ENCODE assay signal across 10 cellular contexts in the genomic region with DNA sequence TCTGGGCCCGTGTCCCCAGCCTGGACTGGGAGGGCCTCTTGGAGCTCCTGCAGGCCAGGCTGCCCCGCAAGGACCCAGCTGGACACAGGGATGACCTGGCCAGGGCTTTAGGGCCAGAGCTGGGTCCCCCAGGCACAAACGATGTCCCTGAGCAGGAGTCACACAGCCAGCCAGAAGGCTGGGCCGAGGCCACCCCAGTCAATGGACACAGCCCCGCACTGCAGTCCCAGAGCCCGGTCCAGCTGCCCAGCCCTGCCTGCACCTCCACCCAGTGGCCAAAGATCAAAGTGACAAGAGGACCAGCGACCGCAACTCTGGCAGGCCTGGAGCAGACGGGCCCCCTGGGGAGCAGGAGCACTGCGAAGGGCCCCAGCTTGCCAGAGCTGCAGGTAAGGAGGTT. TPM values are rescaled to one million over a fixed set of nuclear protein-coding genes. Genes with fewer than 3 reads are reported as not detected.
DNase-seq lines count a peak whose midpoint lies in the region; ATAC-seq and TF ChIP-seq lines count a peak whose summit lies in the region.
"Had no signal": no experiment of that assay in that cellular context is flagged by ENCODE, and none has a peak within 500 bp of the region (broad histone marks: within the 10 kb centered on the region; RNA-seq: fewer than 3 reads in every experiment).

No MANE protein-coding gene starts in this region.

- peaks cover 2% of the 10 kb centered on the region for H3F3A ChIP-seq in neural progenitor cell (ENCODE audit: low read depth)

- WGBS in suprapubic skin: no CpG with 5 or more reads among the region's 10 CpGs

- H3K9me3 Mint-ChIP-seq in neural progenitor cell: no peaks in the 10 kb centered on the region

- H3K36me3 ChIP-seq in BLaER1 treated with 17β-estradiol and CSF1 and Interleukin-3, amounts not matched to agents 10 nM and 100 nM: no peaks in the 10 kb centered on the region; a peak in 1 of 22 replicates
- H3K36me3 ChIP-seq in Peyer's patch (no peaks in the 10 kb centered on the region), neural progenitor cell (no peaks in the 10 kb centered on the region), suprapubic skin (no peaks in the 10 kb centered on the region)

- peak overlapping the region; percentile 42 for H2AFZ ChIP-seq in neural progenitor cell (replicated peaks)

- H3K27ac ChIP-seq in BLaER1 treated with 17β-estradiol and CSF1 and Interleukin-3, amounts not matched to agents 10 nM and 100 nM: peak overlapping the region in 10 of 11 experiments; percentile 29 to 99 (median 92); a peak in 20 of 22 replicates
- H3K27ac ChIP-seq in Peyer's patch: no peak overlapping the region
- H3K27ac ChIP-seq in neural progenitor cell: no peak overlapping the region
- no peak overlapping the region for H3K27ac ChIP-seq in suprapubic skin

- H3K4me3 Mint-ChIP-seq in neural progenitor cell: no peak overlapping the region
- H3K4me3 Mint-ChIP-seq: activated naive CD8-positive, alpha-beta T cell treated with anti-CD3 and anti-CD28 coated beads, Interleukin-2, amount 10 ng/mL, durations not matched to agents 7 days and 5 days had no signal

- H3K4me2 ChIP-seq in BLaER1 treated with 17β-estradiol and CSF1 and Interleukin-3, amounts not matched to agents 10 nM and 100 nM: peak overlapping the region; percentile 18 to 95 (median 80); a peak in 20 of 22 replicates
- no peak overlapping the region for H3K4me2 ChIP-seq in neural progenitor cell

- no peaks in the 10 kb centered on the region for H3K9me3 ChIP-seq in BLaER1 treated with 17β-estradiol and CSF1 and Interleukin-3, amounts not matched to agents 10 nM and 100 nM (replicated peaks in 1 of 11)
- H3K9me3 ChIP-seq in Peyer's patch (no peaks in the 10 kb centered on the region), neural progenitor cell (ENCODE audit: low read depth) (no peaks in the 10 kb centered on the region), suprapubic skin (no peaks in the 10 kb centered on the region)

- DNase-seq in Peyer's patch (peak in 2 of 3 donors; percentile 63), fibroblast of the aortic adventitia (ENCODE audit: low read depth) (no peak), neural progenitor cell (ENCODE audit: low spot score) (peak; percentile 84), suprapubic skin (ENCODE audit: low spot score in 2 of 2) (no peak)
- DNase-seq: activated naive CD8-positive, alpha-beta T cell treated with anti-CD3 and anti-CD28 coated beads, Interleukin-2, amount 10 ng/mL, durations not matched to agents 7 days and 5 days; RPMI8226 had no signal

- H3K4me1 ChIP-seq in BLaER1 treated with 17β-estradiol and CSF1 and Interleukin-3, amounts not matched to agents 10 nM and 100 nM: peaks cover 59 to 100% (median 96%) of the 10 kb centered on the region in 10 experiments
- H3K4me1 ChIP-seq in Peyer's patch (peaks cover 0 to 43% (median 0%) of the 10 kb centered on the region in 4 donors), neural progenitor cell (peaks cover 3% of the 10 kb centered on the region), suprapubic skin (peaks cover 13% of the 10 kb centered on the region)

- no peak for TF ChIP-seq POLR2A in Peyer's patch (IDR thresholded peaks at IDR 0.05)
- TF ChIP-seq POLR2A in suprapubic skin (IDR thresholded peaks at IDR 0.05): no peak

- peak overlapping the region; percentile 38 to 75 (median 54); a peak in 18 of 22 replicates for H3K9ac ChIP-seq in BLaER1 treated with 17β-estradiol and CSF1 and Interleukin-3, amounts not matched to agents 10 nM and 100 nM
- H3K9ac ChIP-seq in neural progenitor cell: no peak overlapping the region

- peaks cover 2% of the 10 kb centered on the region for H3K27me3 Mint-ChIP-seq in neural progenitor cell (ENCODE audit: insufficient read depth, low read depth)
- H3K27me3 Mint-ChIP-seq: activated naive CD8-positive, alpha-beta T cell treated with anti-CD3 and anti-CD28 coated beads, Interleukin-2, amount 10 ng/mL, durations not matched to agents 7 days and 5 days had no signal

- no peak overlapping the region for H3K4me3 ChIP-seq in BLaER1 treated with 17β-estradiol and CSF1 and Interleukin-3, amounts not matched to agents 10 nM and 100 nM
- H3K4me3 ChIP-seq in Peyer's patch: no peak overlapping the region
- no peak overlapping the region for H3K4me3 ChIP-seq in fibroblast of the aortic adventitia (ENCODE audit: low read depth, low read length)
- H3K4me3 ChIP-seq in neural progenitor cell: no peak overlapping the region
- no peak overlapping the region for H3K4me3 ChIP-seq in suprapubic skin

- peaks cover 9% of the 10 kb centered on the region for H3K4me1 Mint-ChIP-seq in neural progenitor cell

- H3K27ac Mint-ChIP-seq in neural progenitor cell: no peak overlapping the region
- H3K27ac Mint-ChIP-seq: activated naive CD8-positive, alpha-beta T cell treated with anti-CD3 and anti-CD28 coated beads, Interleukin-2, amount 10 ng/mL, durations not matched to agents 7 days and 5 days had no signal

- no peak for TF ChIP-seq EP300 in suprapubic skin (IDR thresholded peaks at IDR 0.05)

- no peaks in the 10 kb centered on the region for H3K79me2 ChIP-seq in neural progenitor cell (ENCODE audit: low read depth)

- ATAC-seq in GM18511 (IDR thresholded peaks at IDR 0.05; ENCODE audit: unreplicated experiment) (no peak), HG03159 (IDR thresholded peaks at IDR 0.05; ENCODE audit: unreplicated experiment) (no peak)
- no peak for ATAC-seq in activated CD4-positive, CD25-positive, alpha-beta regulatory T cell treated with anti-CD3 and anti-CD28 coated beads, Interleukin-2, amount 50 U/mL, for 24 hours

- H3K27me3 ChIP-seq in BLaER1 treated with 17β-estradiol and CSF1 and Interleukin-3, amounts not matched to agents 10 nM and 100 nM: no peaks in the 10 kb centered on the region
- H3K27me3 ChIP-seq in Peyer's patch (no peaks in the 10 kb centered on the region), neural progenitor cell (no peaks in the 10 kb centered on the region), suprapubic skin (no peaks in the 10 kb centered on the region)

- H3K36me3 Mint-ChIP-seq in neural progenitor cell: no peaks in the 10 kb centered on the region

- TF ChIP-seq CTCF in Peyer's patch (IDR thresholded peaks at IDR 0.05) (peak in 4 of 6 experiments; percentile 17 to 55 (median 48)), fibroblast of the aortic adventitia (IDR thresholded peaks at IDR 0.05; ENCODE audit: insufficient read depth, low read length) (peak; percentile 51), neural progenitor cell (IDR thresholded peaks at IDR 0.05) (peak; percentile 66), suprapubic skin (IDR thresholded peaks at IDR 0.05) (peak in 1 of 2 donors; percentile 20)

- H4K20me1 ChIP-seq in BLaER1 treated with 17β-estradiol and CSF1 and Interleukin-3, amounts not matched to agents 10 nM and 100 nM: no peaks in the 10 kb centered on the region
- H4K20me1 ChIP-seq in neural progenitor cell (ENCODE audit: low read depth): no peaks in the 10 kb centered on the region

RNA-seq across cellular contexts. Expression of a gene that starts 38.2 kb away (rescaled TPM):
- 10 to 100 TPM; 54.6 to 89.1 (median 83.6) TPM for total RNA-seq in Peyer's patch
- 150 and 151 TPM in 2 replicates for total RNA-seq in fibroblast of the aortic adventitia (ENCODE audit: low replicate concordance)
- total RNA-seq in neural progenitor cell (ENCODE audit: low replicate concordance): 25.2 and 51.0 TPM in 2 replicates
- 10 to 100 TPM; 58.6 to 71.6 (median 64.3) TPM for total RNA-seq in suprapubic skin

RNA-seq across cellular contexts. Expression of a gene that starts 48.9 kb away (rescaled TPM):
- total RNA-seq in Peyer's patch (100 to 1,000 TPM in 1 of 4 donors, 10 to 100 TPM in 3; 37.5 to 144 (median 57.1) TPM), fibroblast of the aortic adventitia (ENCODE audit: low replicate concordance) (12.7 and 14.0 TPM in 2 replicates), neural progenitor cell (ENCODE audit: low replicate concordance) (23.7 and 28.7 TPM in 2 replicates), suprapubic skin (10 to 100 TPM; 29.2 to 49.8 (median 40.7) TPM)

RNA-seq across cellular contexts. Expression of a gene that starts 59.6 kb away (rescaled TPM):
- 100 to 1,000 TPM in 1 of 4 donors, 10 to 100 TPM in 3; 44.8 to 352 (median 73.5) TPM for total RNA-seq in Peyer's patch
- 3,846 and 5,734 TPM in 2 replicates for total RNA-seq in fibroblast of the aortic adventitia (ENCODE audit: low replicate concordance)
- total RNA-seq in neural progenitor cell (ENCODE audit: low replicate concordance): 14.9 and 42.9 TPM in 2 replicates
- total RNA-seq in suprapubic skin: 100 to 1,000 TPM; 138 to 277 (median 207) TPM

Comparison
In these comparisons a context has a peak if more than half of its experiments do, and no peak if none do; other contexts are left out.
1. H3K27ac ChIP-seq: peak in BLaER1 treated with 17β-estradiol and CSF1 and Interleukin-3, amounts not matched to agents 10 nM and 100 nM (10 of 11); none in Peyer's patch (0 of 4), neural progenitor cell (single experiment) and suprapubic skin (single experiment).
2. DNase-seq: peak in Peyer's patch (2 of 3) and neural progenitor cell (single experiment); none in fibroblast of the aortic adventitia (single experiment) and suprapubic skin (0 of 2).
3. RNA of a gene that starts 59.6 kb away (total RNA-seq): 3,846 to 5,734 TPM in fibroblast of the aortic adventitia; 138 to 277 TPM in suprapubic skin, 44.8 to 352 TPM in Peyer's patch and 14.9 to 42.9 TPM in neural progenitor cell; every median in the first group is over 10 times any median in the second.